7 cellular contexts compared by ENCODE assay signal in genomic region chr5:105929865-105930264, GRCh38.
"Had no signal": no experiment of that assay in that cellular context is flagged by ENCODE, and none has a peak within 500 bp of the region (broad histone marks: within the 10 kb centered on the region; RNA-seq: fewer than 3 reads in every experiment).

No MANE protein-coding gene starts in this region.

- FAIRE-seq: HTR-8/SVneo had no signal

- H3K4me2 ChIP-seq: KMS-11 had no signal

- H2AFZ ChIP-seq: GM23248 had no signal

- H3K27ac ChIP-seq: GM23248, KMS-11 had no signal

- H3K4me3 ChIP-seq: GM23248 had no signal

- DNase-seq: GM23248, GOT3, H9, HCEC 1CT, KBM-7 had no signal

- H3K9ac ChIP-seq: GM23248, KMS-11 had no signal
